9 cellular contexts compared by ENCODE assay signal in genomic region chr1:145983206-145983675, GRCh38. TPM values are rescaled to one million over a fixed set of nuclear protein-coding genes. Genes with fewer than 3 reads are reported as not detected.
DNase-seq lines count a peak whose midpoint lies in the region; ATAC-seq lines count a peak whose summit lies in the region.
"Had no signal": no experiment of that assay in that cellular context is flagged by ENCODE, and none has a peak within 500 bp of the region (broad histone marks: within the 10 kb centered on the region; RNA-seq: fewer than 3 reads in every experiment).

No MANE protein-coding gene starts in this region.

- peaks cover 96% of the 10 kb centered on the region for H3K4me1 ChIP-seq in CD4-positive, alpha-beta memory T cell (ENCODE audit: insufficient read depth, low read length)

- POLR2A ChIA-PET in CD4-positive, alpha-beta memory T cell (lab: Charles Lee; ENCODE audit: partially characterized antibody), result interaction anchor here (2.8 to 25.2 kb wide), 3 partner anchors 17 to 22 kb away, joined by 13 to 1967 read pairs (median 203); partner anchors contain the start of genes ANKRD34A, LIX1L, POLR3GL and TXNIP

- H3K9me3 Mint-ChIP-seq in CD4-positive, alpha-beta memory T cell, result no peaks in the 10 kb centered on the region

- no peak overlapping the region for H3K4me3 ChIP-seq in CD4-positive, alpha-beta memory T cell (ENCODE audit: low read length in 2 of 2)

- H3K27me3 ChIP-seq in CD4-positive, alpha-beta memory T cell (ENCODE audit: insufficient read depth, low read length), result no peaks in the 10 kb centered on the region

- CTCF ChIA-PET in CD4-positive, alpha-beta memory T cell (lab: Charles Lee; ENCODE audit: partially characterized antibody), result interaction anchor here (1.0 to 2.5 kb wide), 5 partner anchors 9 to 28 kb away, joined by 3 to 14 read pairs (median 6); no protein-coding TSS in a partner anchor

- peak overlapping the region in 7 of 8 donors; percentile 23 to 76 (median 37) for H3K4me3 Mint-ChIP-seq in CD4-positive, alpha-beta memory T cell

- peak overlapping the region; percentile 70 for H3K27ac ChIP-seq in CD4-positive, alpha-beta memory T cell (ENCODE audit: low read depth, low read length)
- peak overlapping the region; percentile 92 for H3K27ac ChIP-seq in epithelial cell of prostate

- no peaks in the 10 kb centered on the region for H3K36me3 ChIP-seq in CD4-positive, alpha-beta memory T cell (ENCODE audit: insufficient read depth, low read length)

- no peak for ATAC-seq in GM19328 (IDR thresholded peaks at IDR 0.05; ENCODE audit: unreplicated experiment)

- no peaks in the 10 kb centered on the region for H3K9me3 ChIP-seq in CD4-positive, alpha-beta memory T cell (ENCODE audit: control insufficient read depth in 1 of 2, low read length in 2 of 2)

- DNase-seq in CD4-positive, alpha-beta memory T cell, result no peak
- peak; percentile 31 for DNase-seq in MV-4-11 (lab: John Stamatoyannopoulos, UW)
- DNase-seq in epithelial cell of prostate (ENCODE audit: low read depth, low spot score), result no peak
- peak; percentile 29 for DNase-seq in pons (ENCODE audit: low spot score)
- DNase-seq in SW 1271 (lab: John Stamatoyannopoulos, UW), result no peak
- no peak for DNase-seq in NK-92 (lab: John Stamatoyannopoulos, UW; ENCODE audit: unreplicated experiment)
- no peak for DNase-seq in UCSD-AML1 (lab: John Stamatoyannopoulos, UW; ENCODE audit: unreplicated experiment)
- DNase-seq: occipital lobe had no signal

- H3K27ac Mint-ChIP-seq in CD4-positive, alpha-beta memory T cell, result peak overlapping the region in 6 of 7 donors; percentile 43 to 95 (median 81)

- H3K27me3 Mint-ChIP-seq in CD4-positive, alpha-beta memory T cell, result no peaks in the 10 kb centered on the region

- H3K36me3 Mint-ChIP-seq in CD4-positive, alpha-beta memory T cell, result peaks cover 0 to 2% of the 10 kb centered on the region in 2 donors

- intact Hi-C loops in CD4-positive, alpha-beta memory T cell (cut with micrococcal nuclease), result no loop called here

- peaks cover 9 to 53% (median 29%) of the 10 kb centered on the region in 4 donors for H3K4me1 Mint-ChIP-seq in CD4-positive, alpha-beta memory T cell

RNA-seq across cellular contexts. Expression of gene TXNIP, which starts 13.1 kb away (rescaled TPM):
- total RNA-seq in CD4-positive, alpha-beta memory T cell, result 100 to 1,000 TPM; 933 to 985 TPM
- 1,000 to 10,000 TPM; 4,275 to 4,310 TPM for polyA plus RNA-seq in CD4-positive, alpha-beta memory T cell

RNA-seq across cellular contexts. Expression of gene POLR3GL, which starts 18.8 kb away (rescaled TPM):
- 10 to 100 TPM; 36.6 to 38.3 TPM for total RNA-seq in CD4-positive, alpha-beta memory T cell
- 100 to 1,000 TPM in 1 of 2 donors, 10 to 100 TPM in 1; 95.3 to 164 TPM for polyA plus RNA-seq in CD4-positive, alpha-beta memory T cell

RNA-seq across cellular contexts. Expression of gene ANKRD34A, which starts 18.9 kb away (rescaled TPM):
- total RNA-seq in CD4-positive, alpha-beta memory T cell, result 1 to 10 TPM; 1.8 to 2.1 TPM
- polyA plus RNA-seq in CD4-positive, alpha-beta memory T cell, result under 1 TPM in 1 of 2 donors, not detected in 1; 0.60 TPM

RNA-seq across cellular contexts. Expression of gene LIX1L, which starts 25.4 kb away (rescaled TPM):
- total RNA-seq in CD4-positive, alpha-beta memory T cell, result 10 to 100 TPM; 64.5 to 66.1 TPM
- 10 to 100 TPM; 35.3 to 35.7 TPM for polyA plus RNA-seq in CD4-positive, alpha-beta memory T cell

RNA-seq across cellular contexts. Expression of gene HJV, which starts 38.3 kb away (rescaled TPM):
- total RNA-seq in CD4-positive, alpha-beta memory T cell, result not detected
- polyA plus RNA-seq in CD4-positive, alpha-beta memory T cell, result not detected
- total RNA-seq: occipital lobe had no signal

Comparison
In these comparisons a context has a peak if more than half of its experiments do, and no peak if none do; other contexts are left out.
1. DNase-seq: peak in MV-4-11 (single experiment) and pons (single experiment); none in CD4-positive, alpha-beta memory T cell (0 of 5), epithelial cell of prostate (single experiment), SW 1271 (0 of 2), NK-92 (single experiment) and UCSD-AML1 (single experiment).